ENCODE assay signal across 16 cellular contexts in genomic region chrX:135389717-135390116, GRCh38. TPM values are rescaled to one million over a fixed set of nuclear protein-coding genes. Genes with fewer than 3 reads are reported as not detected.
A peak's percentile ranks its signal among the peaks of the same experiment; 100 is the strongest.
DNase-seq lines count a peak whose midpoint lies in the region; ATAC-seq, FAIRE-seq and TF ChIP-seq lines count a peak whose summit lies in the region.
"Had no signal": no experiment of that assay in that cellular context is flagged by ENCODE, and none has a peak within 500 bp of the region (broad histone marks: within the 10 kb centered on the region; RNA-seq: fewer than 3 reads in every experiment).

No MANE protein-coding gene starts in this region.

- ATAC-seq in RWPE2 (ENCODE audit: low read depth) (peak; percentile 96), HG03045 (IDR thresholded peaks at IDR 0.05; ENCODE audit: unreplicated experiment) (no peak), upper lobe of right lung (no peak), GM18909 (IDR thresholded peaks at IDR 0.05; ENCODE audit: poor library complexity, unreplicated experiment) (no peak)

- no peaks in the 10 kb centered on the region for H3K27me3 ChIP-seq in RWPE2 (ENCODE audit: insufficient read depth, poor library complexity, severe bottlenecking)
- H3K27me3 ChIP-seq in upper lobe of right lung = no peaks in the 10 kb centered on the region
- H3K27me3 ChIP-seq: adrenal gland, SJSA1 had no signal

- H3K36me3 Mint-ChIP-seq in activated naive CD8-positive, alpha-beta T cell = no peaks in the 10 kb centered on the region
- H3K36me3 Mint-ChIP-seq in activated naive CD8-positive, alpha-beta T cell treated with anti-CD3 and anti-CD28 coated beads for 36 hours = no peaks in the 10 kb centered on the region

- H3K9me3 ChIP-seq in RWPE2 (ENCODE audit: severe bottlenecking) (no peaks in the 10 kb centered on the region), upper lobe of right lung (no peaks in the 10 kb centered on the region)
- H3K9me3 ChIP-seq: adrenal gland, SJSA1 had no signal

- FAIRE-seq in D721Med (lab: Jason Lieb, UNC) = no peak

- peaks cover 14% of the 10 kb centered on the region for H3K4me1 Mint-ChIP-seq in activated naive CD8-positive, alpha-beta T cell (ENCODE audit: low read depth)
- peaks cover 22% of the 10 kb centered on the region for H3K4me1 Mint-ChIP-seq in activated naive CD8-positive, alpha-beta T cell treated with anti-CD3 and anti-CD28 coated beads for 36 hours

- H3K4me1 ChIP-seq in RWPE2 (ENCODE audit: insufficient read depth, poor library complexity, severe bottlenecking) (peaks cover 13% of the 10 kb centered on the region), upper lobe of right lung (no peaks in the 10 kb centered on the region)
- H3K4me1 ChIP-seq: adrenal gland, parathyroid adenoma, SJSA1 had no signal

- intact Hi-C loops in upper lobe of right lung (cut with DNase I) = no loop called here

- no peak overlapping the region for H3K4me3 Mint-ChIP-seq in activated naive CD8-positive, alpha-beta T cell
- no peak overlapping the region for H3K4me3 Mint-ChIP-seq in activated naive CD8-positive, alpha-beta T cell treated with anti-CD3 and anti-CD28 coated beads for 36 hours

- no peaks in the 10 kb centered on the region for H3K27me3 Mint-ChIP-seq in activated naive CD8-positive, alpha-beta T cell
- no peaks in the 10 kb centered on the region for H3K27me3 Mint-ChIP-seq in activated naive CD8-positive, alpha-beta T cell treated with anti-CD3 and anti-CD28 coated beads for 36 hours

- no peaks in the 10 kb centered on the region for H3K9me3 Mint-ChIP-seq in activated naive CD8-positive, alpha-beta T cell (ENCODE audit: low read depth)
- H3K9me3 Mint-ChIP-seq in activated naive CD8-positive, alpha-beta T cell treated with anti-CD3 and anti-CD28 coated beads for 36 hours = no peaks in the 10 kb centered on the region

- H3K27ac Mint-ChIP-seq in activated naive CD8-positive, alpha-beta T cell = peak overlapping the region; percentile 2
- H3K27ac Mint-ChIP-seq in activated naive CD8-positive, alpha-beta T cell treated with anti-CD3 and anti-CD28 coated beads for 36 hours = no peak overlapping the region

- H3K27ac ChIP-seq in RWPE2 (ENCODE audit: poor library complexity, severe bottlenecking) (peak overlapping the region; percentile 60), upper lobe of right lung (no peak overlapping the region)
- H3K27ac ChIP-seq: adrenal gland, parathyroid adenoma, SJSA1, VCaP had no signal

- H3K36me3 ChIP-seq in RWPE2 (ENCODE audit: low read depth) (no peaks in the 10 kb centered on the region), upper lobe of right lung (no peaks in the 10 kb centered on the region)
- H3K36me3 ChIP-seq: adrenal gland, SJSA1 had no signal

- TF ChIP-seq CTCF in RWPE2 (IDR thresholded peaks at IDR 0.05; ENCODE audit: poor library complexity, severe bottlenecking) (no peak), D721Med (IDR thresholded peaks at IDR 0.05; ENCODE audit: insufficient read depth, missing control alignments) (no peak), upper lobe of right lung (IDR thresholded peaks at IDR 0.05) (no peak)

- no peak for DNase-seq in activated naive CD8-positive, alpha-beta T cell treated with anti-CD3 and anti-CD28 coated beads for 36 hours
- peak; percentile 26 for DNase-seq in RWPE2 (ENCODE audit: low spot score)
- DNase-seq in glomerular visceral epithelial cell (ENCODE audit: extremely low spot score) = peak; percentile 15
- DNase-seq in D721Med (ENCODE audit: insufficient read length, low spot score) = no peak
- DNase-seq in upper lobe of right lung = no peak
- DNase-seq: adrenal gland; KBM-7; NCI-H146; NCI-H774; stimulated activated CD4-positive, alpha-beta T cell treated with anti-CD3 and anti-CD28 coated beads, Interleukin-12 subunit alpha, Interleukin-12 subunit beta, amount 100 ng/mL, for 4 hours had no signal

- H3K4me3 ChIP-seq in RWPE2 (ENCODE audit: severe bottlenecking) = no peak overlapping the region
- no peak overlapping the region for H3K4me3 ChIP-seq in upper lobe of right lung
- H3K4me3 ChIP-seq: adrenal gland, SJSA1 had no signal

RNA-seq across cellular contexts. Expression of gene SMIM10L2A, which starts 32.0 kb away (rescaled TPM):
- total RNA-seq in activated naive CD8-positive, alpha-beta T cell treated with anti-CD3 and anti-CD28 coated beads for 36 hours = under 1 TPM; 0.31 to 0.38 TPM
- total RNA-seq in upper lobe of right lung = 2.0 TPM
- total RNA-seq: SJSA1 had no signal

RNA-seq across cellular contexts. Expression of gene ZNF449, which starts 45.1 kb away (rescaled TPM):
- total RNA-seq in activated naive CD8-positive, alpha-beta T cell treated with anti-CD3 and anti-CD28 coated beads for 36 hours = 1 to 10 TPM in 1 of 2 experiments, under 1 TPM in 1; 0.98 to 1.1 TPM
- total RNA-seq in upper lobe of right lung = 4.7 TPM

RNA-seq across cellular contexts. Expression of gene ZNF75D, which starts 45.8 kb away (rescaled TPM):
- 1 to 10 TPM; 3.5 to 3.8 TPM for total RNA-seq in activated naive CD8-positive, alpha-beta T cell treated with anti-CD3 and anti-CD28 coated beads for 36 hours
- 10.5 TPM for total RNA-seq in upper lobe of right lung

Comparison
In these comparisons a context has a peak if more than half of its experiments do, and no peak if none do; other contexts are left out.
1. DNase-seq: peak in RWPE2 (single experiment) and glomerular visceral epithelial cell (single experiment); none in activated naive CD8-positive, alpha-beta T cell treated with anti-CD3 and anti-CD28 coated beads for 36 hours (single experiment), D721Med (single experiment) and upper lobe of right lung (single experiment).